ENCODE assay signal across 28 cellular contexts in the genomic region with DNA sequence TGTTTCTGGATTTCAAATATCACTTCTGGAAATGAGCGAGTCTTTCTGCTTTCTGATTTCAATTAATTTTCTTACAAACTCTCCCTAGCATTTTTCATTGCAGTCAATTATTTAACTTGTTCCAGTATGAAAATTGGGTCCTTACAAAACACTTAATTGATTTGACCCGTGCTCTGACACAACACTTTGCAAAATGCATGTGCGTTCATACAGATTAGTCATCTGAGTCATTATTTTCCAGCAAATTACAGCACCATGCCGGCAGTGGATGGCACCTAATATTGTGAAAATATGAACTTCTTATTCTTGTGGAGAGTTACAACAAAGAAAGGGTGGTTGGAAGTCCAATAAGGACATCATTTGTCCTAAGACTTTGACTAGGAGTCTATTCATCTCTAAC.
"Had no signal": no experiment of that assay in that cellular context is flagged by ENCODE, and none has a peak within 500 bp of the region (broad histone marks: within the 10 kb centered on the region; RNA-seq: fewer than 3 reads in every experiment).

No MANE protein-coding gene starts in this region.

- H3K36me3 ChIP-seq: esophagus squamous epithelium, heart right ventricle, left lung, suprapubic skin, transverse colon, upper lobe of right lung had no signal

- H3K27ac Mint-ChIP-seq: mesothelial cell of epicardium, naive B cell, nephron had no signal

- H3K27me3 Mint-ChIP-seq: stimulated activated naive CD8-positive, alpha-beta T cell treated with anti-CD3 and anti-CD28 coated beads, Interleukin-15, amount 100 ng/mL, for 72 hours had no signal

- H3K4me1 Mint-ChIP-seq: nephron; stimulated activated naive CD8-positive, alpha-beta T cell treated with anti-CD3 and anti-CD28 coated beads, Interleukin-15, amount 100 ng/mL, for 72 hours had no signal

- H3K27me3 ChIP-seq: esophagus squamous epithelium, heart right ventricle, left lung, suprapubic skin, transverse colon, upper lobe of right lung had no signal

- H3K9me3 ChIP-seq: esophagus squamous epithelium, heart right ventricle, left lung, mucosa of descending colon, psoas muscle, suprapubic skin, transverse colon, upper lobe of right lung had no signal

- H3K4me1 ChIP-seq: heart right ventricle, left lung, psoas muscle, transverse colon, upper lobe of right lung had no signal

- H3K4me3 ChIP-seq: coronary artery, esophagus squamous epithelium, heart right ventricle, left lung, mucosa of descending colon, psoas muscle, smooth muscle cell, suprapubic skin, transverse colon, upper lobe of right lung had no signal

- H3K4me2 ChIP-seq: smooth muscle cell had no signal

- H3K27ac ChIP-seq: coronary artery, esophagus squamous epithelium, heart right ventricle, left lung, psoas muscle, suprapubic skin, transverse colon, upper lobe of right lung had no signal

- H3K36me3 Mint-ChIP-seq: mesothelial cell of epicardium, naive B cell had no signal

- H3K9me3 Mint-ChIP-seq: mesothelial cell of epicardium; naive B cell; nephron; stimulated activated naive CD8-positive, alpha-beta T cell treated with anti-CD3 and anti-CD28 coated beads, Interleukin-15, amount 100 ng/mL, for 72 hours had no signal

- H3K4me3 Mint-ChIP-seq: mesothelial cell of epicardium; naive B cell; nephron; stimulated activated naive CD8-positive, alpha-beta T cell treated with anti-CD3 and anti-CD28 coated beads, Interleukin-15, amount 100 ng/mL, for 72 hours had no signal

- DNase-seq: dermis blood vessel endothelial cell; effector memory CD4-positive, alpha-beta T cell; erythroblast; esophagus squamous epithelium; foreskin melanocyte; glutamatergic neuron; heart right ventricle; hippocampal formation; left cardiac atrium; left lung; mesenchymal stem cell; mucosa of descending colon; naive B cell; psoas muscle; retina; stimulated activated CD4-positive, alpha-beta T cell treated with anti-CD3 and anti-CD28 coated beads, Interleukin-12 subunit alpha, Interleukin-12 subunit beta, amount 100 ng/mL, for 4 hours; stimulated activated CD4-positive, alpha-beta T cell treated with anti-CD3 and anti-CD28 coated beads, Interleukin-1b, Interleukin-23, amount 100 ng/mL, for 48 hours; stimulated activated CD4-positive, alpha-beta T cell treated with anti-CD3 and anti-CD28 coated beads, Interleukin-4, amount 100 ng/mL, for 1 hour; stimulated activated CD8-positive, alpha-beta memory T cell treated with anti-CD3 and anti-CD28 coated beads, Interleukin-4, amount 100 ng/mL, for 48 hours; stimulated activated naive CD4-positive, alpha-beta T cell; stimulated activated naive CD8-positive, alpha-beta T cell treated with anti-CD3 and anti-CD28 coated beads, Interleukin-15, amount 100 ng/mL, for 72 hours; transverse colon; upper lobe of right lung had no signal
